8 cellular contexts compared by ENCODE assay signal in genomic region chr5:139197710-139198669, GRCh38. TPM values are rescaled to one million over a fixed set of nuclear protein-coding genes. Genes with fewer than 3 reads are reported as not detected.
DNase-seq lines count a peak whose midpoint lies in the region; ATAC-seq, FAIRE-seq and TF ChIP-seq lines count a peak whose summit lies in the region.

TSS of gene SIL1 (minus strand) at chr5:139198368. CDS start at chr5:139127843, 70,525 bp downstream.

- no peaks in the 10 kb centered on the region for H3K79me2 ChIP-seq in parathyroid adenoma

- peak within 1 kb of the TSS; percentile 91 for H2AFZ ChIP-seq in parathyroid adenoma

- H3K9me3 ChIP-seq in adipocyte (ENCODE audit: control insufficient read depth, low read length) (no peaks in the 10 kb centered on the region), cardiac muscle cell (ENCODE audit: low read depth) (no peaks in the 10 kb centered on the region), parathyroid adenoma (ENCODE audit: control insufficient read depth, low read length) (no peaks in the 10 kb centered on the region), tibial artery (no peaks in the 10 kb centered on the region)

- no peak for TF ChIP-seq CTCF in cardiac muscle cell (IDR thresholded peaks at IDR 0.05; ENCODE audit: low read depth, low read length)
- no peak for TF ChIP-seq CTCF in parathyroid adenoma (IDR thresholded peaks at IDR 0.05)
- TF ChIP-seq CTCF in tibial artery (IDR thresholded peaks at IDR 0.05) = no peak

- peak; percentile 92 for ATAC-seq in HG02840 (IDR thresholded peaks at IDR 0.05; ENCODE audit: low FRiP score, unreplicated experiment)

- H3K27ac ChIP-seq in cardiac muscle cell = peak within 1 kb of the TSS; percentile 91
- H3K27ac ChIP-seq in parathyroid adenoma = peak within 1 kb of the TSS; percentile 68
- H3K27ac ChIP-seq in tibial artery = peak within 1 kb of the TSS; percentile 79 to 94

- H3K36me3 ChIP-seq in adipocyte (ENCODE audit: control insufficient read depth, insufficient read depth, low read length, severe bottlenecking) = no peaks in the 10 kb centered on the region
- no peaks in the 10 kb centered on the region for H3K36me3 ChIP-seq in cardiac muscle cell
- H3K36me3 ChIP-seq in parathyroid adenoma (ENCODE audit: control insufficient read depth, insufficient read depth, low read length) = no peaks in the 10 kb centered on the region
- H3K36me3 ChIP-seq in tibial artery = no peaks in the 10 kb centered on the region

- intact Hi-C loops in tibial artery (cut with DNase I; ENCODE audit: low total_unique reads) = loop anchor here (5.0 to 10.0 kb wide), 3 partner anchors 61 to 507 kb away; no protein-coding TSS in a partner anchor

- H3K27me3 ChIP-seq in adipocyte (replicated peaks; ENCODE audit: control insufficient read depth, insufficient read depth, low read length) (no peaks in the 10 kb centered on the region), cardiac muscle cell (no peaks in the 10 kb centered on the region), parathyroid adenoma (ENCODE audit: control insufficient read depth, insufficient read depth, low read length) (no peaks in the 10 kb centered on the region), tibial artery (no peaks in the 10 kb centered on the region)

- peak; percentile 98 for FAIRE-seq in GM12892 (lab: Jason Lieb, UNC)

- peak within 1 kb of the TSS; percentile 93 for H3K9ac ChIP-seq in adipocyte (ENCODE audit: low read length)
- peak within 1 kb of the TSS; percentile 81 for H3K9ac ChIP-seq in parathyroid adenoma

- peak; percentile 94 for TF ChIP-seq POLR2A in GM12892 (IDR thresholded peaks at IDR 0.05; ENCODE audit: low read depth, low read length)

- peak within 1 kb of the TSS; percentile 97 for H3K4me2 ChIP-seq in parathyroid adenoma (ENCODE audit: low read length)

- peaks cover 7% of the 10 kb centered on the region for H3K4me1 ChIP-seq in adipocyte (ENCODE audit: control insufficient read depth, insufficient read depth, low read length)
- H3K4me1 ChIP-seq in cardiac muscle cell (ENCODE audit: low read depth) = peaks cover 8% of the 10 kb centered on the region
- H3K4me1 ChIP-seq in parathyroid adenoma = peaks cover 6% of the 10 kb centered on the region
- peaks cover 0 to 16% (median 4%) of the 10 kb centered on the region in 4 donors for H3K4me1 ChIP-seq in tibial artery

- DNase-seq in GM12892 (ENCODE audit: insufficient read length) (peak; percentile 91), NCI-H1436 treated with DMSO at 0.1 percent for 48 hours (lab: John Stamatoyannopoulos, UW) (peak; percentile 70), T follicular helper cell (ENCODE audit: low read depth) (peak; percentile 93), adipocyte (ENCODE audit: low read depth) (peak; percentile 98), cardiac muscle cell (ENCODE audit: low read depth in 1 of 2, low spot score in 1 of 2) (peak; percentile 98), tibial artery (peak; percentile 95 to 99)

- H3K4me3 ChIP-seq in adipocyte (ENCODE audit: low read length) (peak within 1 kb of the TSS; percentile 82), cardiac muscle cell (peak within 1 kb of the TSS; percentile 31), parathyroid adenoma (ENCODE audit: low read depth, low read length) (peak within 1 kb of the TSS; percentile 92), tibial artery (peak within 1 kb of the TSS; percentile 65 to 72)

RNA-seq across cellular contexts. Expression of gene SIL1, which starts in this region (rescaled TPM):
- 26.4 TPM for polyA plus RNA-seq in GM12892 (2012; ENCODE audit: missing spikeins)
- total RNA-seq in cardiac muscle cell = 42.4 and 49.8 TPM in 2 replicates
- 40.5 and 56.5 TPM in 2 replicates for polyA plus RNA-seq in cardiac muscle cell

Comparison
In these comparisons a context has a peak if more than half of its experiments do, and no peak if none do; other contexts are left out.
1. Peak in every context shown above with its lines: DNase-seq, ATAC-seq, H3K4me3 ChIP-seq and H3K27ac ChIP-seq.
2. H3K4me3 ChIP-seq: peak in every context shown above with its lines; median percentile 92 in parathyroid adenoma; 82 in adipocyte; 68 in tibial artery; 31 in cardiac muscle cell.